In the genomic region with DNA sequence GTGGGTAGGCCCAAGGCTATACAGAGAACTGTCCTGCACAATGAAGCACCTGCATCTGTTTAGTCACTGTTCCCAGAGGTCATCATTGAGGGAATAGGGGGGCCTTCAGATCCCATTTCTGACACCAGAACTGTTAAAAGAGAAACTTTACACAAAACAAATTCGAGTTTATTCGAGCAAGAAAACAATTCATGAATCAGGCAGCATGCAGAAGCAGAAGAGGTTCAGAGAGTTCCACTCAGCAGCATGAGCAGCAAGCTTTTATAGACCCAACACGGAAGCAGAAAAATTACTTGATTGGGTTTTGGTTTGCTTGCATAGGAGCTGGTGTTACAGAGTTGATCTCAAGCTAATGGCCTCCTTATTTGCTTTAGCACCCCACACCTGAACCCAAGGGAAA, we compare ENCODE assay signal across 19 cellular contexts. TPM values are rescaled to one million over a fixed set of nuclear protein-coding genes. Genes with fewer than 3 reads are reported as not detected.
DNase-seq lines count a peak whose midpoint lies in the region; TF ChIP-seq lines count a peak whose summit lies in the region.
"Had no signal": no experiment of that assay in that cellular context is flagged by ENCODE, and none has a peak within 500 bp of the region (broad histone marks: within the 10 kb centered on the region; RNA-seq: fewer than 3 reads in every experiment).

No MANE protein-coding gene starts in this region.

- H3K4me3 Mint-ChIP-seq in activated CD4-positive, alpha-beta T cell treated with anti-CD3 and anti-CD28 coated beads, Interleukin-2, amount 10 ng/mL, durations not matched to agents 7 days and 5 days = peak overlapping the region; percentile 99
- H3K4me3 Mint-ChIP-seq in HFFc6 (peak overlapping the region; percentile 94), brain (peak overlapping the region; percentile 97 to 99 (median 99)), neural crest cell (peak overlapping the region; percentile 98)

- TF ChIP-seq CTCF in HFFc6 (IDR thresholded peaks at IDR 0.05) (no peak), brain (conservative IDR thresholded peaks at IDR 0.05) (no peak), neural crest cell (conservative IDR thresholded peaks at IDR 0.05) (no peak), foreskin fibroblast (IDR thresholded peaks at IDR 0.05; ENCODE audit: low read depth, low read length) (no peak)

- H3K27ac Mint-ChIP-seq in activated CD4-positive, alpha-beta T cell treated with anti-CD3 and anti-CD28 coated beads, Interleukin-2, amount 10 ng/mL, durations not matched to agents 7 days and 5 days = peak overlapping the region; percentile 98
- no peak overlapping the region for H3K27ac Mint-ChIP-seq in HFFc6
- peak overlapping the region; percentile 97 to 100 (median 99) for H3K27ac Mint-ChIP-seq in brain
- H3K27ac Mint-ChIP-seq in neural crest cell (ENCODE audit: unreplicated experiment) = peak overlapping the region; percentile 100

- POLR2A ChIA-PET in activated CD4-positive, alpha-beta T cell treated with anti-CD3 and anti-CD28 coated beads, Interleukin-2, amount 10 ng/mL, durations not matched to agents 7 days and 5 days (lab: Charles Lee) = no interaction called here

- no peak for DNase-seq in activated CD4-positive, alpha-beta T cell treated with anti-CD3 and anti-CD28 coated beads, Interleukin-2, amount 10 ng/mL, durations not matched to agents 7 days and 5 days
- no peak for DNase-seq in activated CD4-positive, alpha-beta T cell treated with anti-CD3 and anti-CD28 coated beads, Interleukin-2, amount 50 U/mL, for 4 hours
- DNase-seq in HFFc6 (no peak), neural crest cell (ENCODE audit: low read depth, low spot score) (no peak), NCI-H2107 treated with DMSO at 0.1 percent for 48 hours (lab: John Stamatoyannopoulos, UW; ENCODE audit: unreplicated experiment) (no peak), SKM-1 (lab: John Stamatoyannopoulos, UW; ENCODE audit: unreplicated experiment) (no peak), foreskin fibroblast (no peak)
- DNase-seq: aorta; cortex of kidney; erythroblast; H7; mesendoderm; NCI-H2081 treated with DMSO at 0.1 percent for 48 hours; NCI-H524 treated with DMSO at 0.1 percent for 48 hours; stimulated activated CD4-positive, alpha-beta T cell treated with anti-CD3 and anti-CD28 coated beads, Interleukin-2, amount 100 ng/mL, for 48 hours; stimulated activated CD8-positive, alpha-beta memory T cell treated with anti-CD3 and anti-CD28 coated beads, Interleukin-4, amount 100 ng/mL, for 48 hours had no signal

- CTCF ChIA-PET in activated CD4-positive, alpha-beta T cell treated with anti-CD3 and anti-CD28 coated beads, Interleukin-2, amount 10 ng/mL, durations not matched to agents 7 days and 5 days (lab: Charles Lee) = interaction anchor here (0.6 to 1.1 kb wide), 4 partner anchors 9 to 219 kb away, joined by 3 read pairs; no protein-coding TSS in a partner anchor

- H3K4me3 ChIP-seq in foreskin fibroblast (ENCODE audit: low read depth in 1 of 2, low read length in 2 of 2) = no peak overlapping the region
- H3K4me3 ChIP-seq: A549, tibial nerve had no signal

- H3K27me3 Mint-ChIP-seq in activated CD4-positive, alpha-beta T cell treated with anti-CD3 and anti-CD28 coated beads, Interleukin-2, amount 10 ng/mL, durations not matched to agents 7 days and 5 days = peaks cover 4% of the 10 kb centered on the region
- H3K27me3 Mint-ChIP-seq in HFFc6 (ENCODE audit: insufficient read depth) (peaks cover 6% of the 10 kb centered on the region), brain (peaks cover 22% of the 10 kb centered on the region), neural crest cell (ENCODE audit: low read depth) (no peaks in the 10 kb centered on the region)

- peaks cover 30% of the 10 kb centered on the region for H3K4me1 Mint-ChIP-seq in activated CD4-positive, alpha-beta T cell treated with anti-CD3 and anti-CD28 coated beads, Interleukin-2, amount 10 ng/mL, durations not matched to agents 7 days and 5 days
- H3K4me1 Mint-ChIP-seq in HFFc6 (ENCODE audit: low read depth) = peaks cover 31% of the 10 kb centered on the region
- H3K4me1 Mint-ChIP-seq in brain = peaks cover 31% of the 10 kb centered on the region
- H3K4me1 Mint-ChIP-seq in neural crest cell = peaks cover 24% of the 10 kb centered on the region

- H3K9me3 Mint-ChIP-seq in activated CD4-positive, alpha-beta T cell treated with anti-CD3 and anti-CD28 coated beads, Interleukin-2, amount 10 ng/mL, durations not matched to agents 7 days and 5 days = peaks cover 7% of the 10 kb centered on the region
- no peaks in the 10 kb centered on the region for H3K9me3 Mint-ChIP-seq in HFFc6
- H3K9me3 Mint-ChIP-seq in brain = peaks cover 7 to 16% (median 15%) of the 10 kb centered on the region in 5 experiments
- peaks cover 10% of the 10 kb centered on the region for H3K9me3 Mint-ChIP-seq in neural crest cell

- H3K36me3 Mint-ChIP-seq in activated CD4-positive, alpha-beta T cell treated with anti-CD3 and anti-CD28 coated beads, Interleukin-2, amount 10 ng/mL, durations not matched to agents 7 days and 5 days (ENCODE audit: low read depth) = peaks cover 9% of the 10 kb centered on the region
- H3K36me3 Mint-ChIP-seq in HFFc6 (ENCODE audit: low read depth) = peaks cover 7% of the 10 kb centered on the region; the same call in 1 of the 2 replicates
- peaks cover 13% of the 10 kb centered on the region for H3K36me3 Mint-ChIP-seq in brain
- peaks cover 8% of the 10 kb centered on the region for H3K36me3 Mint-ChIP-seq in neural crest cell (ENCODE audit: low read depth)

RNA-seq across cellular contexts. Expression of a gene that starts 1.7 kb away (rescaled TPM):
- 10 to 100 TPM; 51.4 to 59.0 TPM for total RNA-seq in activated CD4-positive, alpha-beta T cell treated with anti-CD3 and anti-CD28 coated beads, Interleukin-2, amount 10 ng/mL, durations not matched to agents 7 days and 5 days
- 10 to 100 TPM; 23.9 to 32.4 (median 28.8) TPM for total RNA-seq in HFFc6 (2021; fragmentation: NEBNext Ultra II Directional; extraction: Animal tissue kit (Norgen Biotek cat#: 25700))
- 24.9 TPM for polyA plus RNA-seq in brain (ENCODE audit: insufficient read depth, low read depth, low replicate concordance)
- total RNA-seq in neural crest cell = 78.9 and 83.3 TPM in 2 replicates
